In the genomic region with DNA sequence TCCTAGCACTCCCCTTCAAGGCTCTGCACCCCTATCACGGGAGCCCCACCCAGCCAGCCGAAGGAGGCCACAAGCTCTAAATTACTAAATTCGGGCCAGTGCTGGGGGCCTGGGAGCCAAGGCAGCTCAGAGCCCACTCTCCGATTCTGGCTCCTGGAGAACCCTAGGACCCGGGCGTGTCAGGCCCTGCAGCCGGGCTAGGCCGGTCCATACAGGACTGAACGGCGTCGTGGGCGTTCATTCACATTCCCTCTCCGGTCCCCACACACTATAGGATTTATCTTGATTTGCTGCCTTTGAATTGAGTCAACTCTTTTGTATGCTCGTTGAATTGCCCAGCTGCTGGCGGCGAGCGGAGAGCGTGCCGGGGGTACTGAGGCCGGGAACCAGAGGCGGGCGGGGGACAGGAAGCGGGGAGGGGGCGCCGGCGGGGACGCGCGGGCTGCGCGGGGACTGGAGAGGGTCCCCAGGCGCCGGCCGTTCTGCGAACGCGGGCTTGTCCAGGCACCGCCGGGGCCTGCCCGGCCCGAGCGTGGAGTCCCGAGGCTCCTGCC, we compare ENCODE assay signal across 10 cellular contexts. TPM values are rescaled to one million over a fixed set of nuclear protein-coding genes. Genes with fewer than 3 reads are reported as not detected.
DNase-seq lines count a peak whose midpoint lies in the region; ATAC-seq lines count a peak whose summit lies in the region.
"Had no signal": no experiment of that assay in that cellular context is flagged by ENCODE, and none has a peak within 500 bp of the region (broad histone marks: within the 10 kb centered on the region; RNA-seq: fewer than 3 reads in every experiment).

No MANE protein-coding gene starts in this region.

- H2BK120ac ChIP-seq in trophoblast cell (ENCODE audit: insufficient read depth, low read length, poor library complexity) = no peak overlapping the region

- H4K12ac ChIP-seq in trophoblast cell (ENCODE audit: low read depth, low read length) = no peak overlapping the region

- H2BK5ac ChIP-seq in trophoblast cell (ENCODE audit: low read depth, low read length, poor library complexity) = no peak overlapping the region

- no CpG with 5 or more reads among the region's 43 CpGs for WGBS in trophoblast cell (ENCODE audit: extremely low coverage, insufficient coverage, insufficient read length)

- peaks cover 1% of the 10 kb centered on the region for H3K9me3 ChIP-seq in trophoblast cell (ENCODE audit: insufficient read depth, low read depth, low read length)
- H3K9me3 ChIP-seq: thyroid gland had no signal

- peak overlapping the region; percentile 42 for H4K91ac ChIP-seq in trophoblast cell (ENCODE audit: low read depth, low read length)

- no peak overlapping the region for H2BK12ac ChIP-seq in trophoblast cell (ENCODE audit: low read length)

- H3K14ac ChIP-seq in trophoblast cell (ENCODE audit: low read length) = no peak overlapping the region

- intact Hi-C loops in cardiac septum (cut with DNase I) = loop anchor here (5.0 kb wide), 2 partner anchors 43 to 538 kb away; no protein-coding TSS in a partner anchor

- no peak overlapping the region for H3K4me3 ChIP-seq in trophoblast cell (ENCODE audit: low read depth, low read length)

- no peaks in the 10 kb centered on the region for H3K79me2 ChIP-seq in trophoblast cell (ENCODE audit: control insufficient read depth, insufficient read depth, low read length, poor library complexity)

- peaks cover 71% of the 10 kb centered on the region for H3K27me3 ChIP-seq in trophoblast cell (ENCODE audit: insufficient read depth, low read length)

- DNase-seq in DMS153 treated with DMSO at 0.1 percent for 48 hours (lab: John Stamatoyannopoulos, UW; ENCODE audit: unreplicated experiment) (peak; percentile 46), DMS153 (lab: John Stamatoyannopoulos, UW) (no peak), NCI-H69 (lab: John Stamatoyannopoulos, UW) (peak; percentile 32), cardiac septum (ENCODE audit: low spot score) (peak; percentile 54), trophoblast cell (no peak)
- DNase-seq in stimulated activated CD8-positive, alpha-beta memory T cell treated with anti-CD3 and anti-CD28 coated beads, Interleukin-4, amount 100 ng/mL, for 48 hours = no peak
- DNase-seq: thyroid gland had no signal

- no peak overlapping the region for H3K27ac ChIP-seq in trophoblast cell (ENCODE audit: low read depth, low read length)
- H3K27ac ChIP-seq: thyroid gland had no signal

- H3K36me3 ChIP-seq in trophoblast cell (ENCODE audit: control insufficient read depth in 1 of 2, insufficient read depth in 2 of 2, low read length in 2 of 2) = no peaks in the 10 kb centered on the region
- H3K36me3 ChIP-seq: thyroid gland had no signal

- no peaks in the 10 kb centered on the region for H3K79me1 ChIP-seq in trophoblast cell (ENCODE audit: low read length)

- no peak overlapping the region for H4K8ac ChIP-seq in trophoblast cell (ENCODE audit: low read depth, low read length)

- no peak for ATAC-seq in HG02798 (IDR thresholded peaks at IDR 0.05; ENCODE audit: poor library complexity, unreplicated experiment)
- no peak for ATAC-seq in GM21360 (IDR thresholded peaks at IDR 0.05; ENCODE audit: unreplicated experiment)

- H3K4me1 ChIP-seq in trophoblast cell (ENCODE audit: control insufficient read depth in 1 of 2, insufficient read depth in 2 of 2, low read length in 2 of 2) = peaks cover 4 to 6% of the 10 kb centered on the region in 2 experiments

- H3K18ac ChIP-seq in trophoblast cell (ENCODE audit: low read length) = no peak overlapping the region

- no peak overlapping the region for H3K23ac ChIP-seq in trophoblast cell (ENCODE audit: low read length)

- no peak overlapping the region for H2AK5ac ChIP-seq in trophoblast cell (ENCODE audit: low read length)

- no peak overlapping the region for H3K9ac ChIP-seq in trophoblast cell (ENCODE audit: low read length)

- H2AFZ ChIP-seq in trophoblast cell (ENCODE audit: insufficient read depth, low read length, poor library complexity) = no peak overlapping the region

- no peak overlapping the region for H3K4ac ChIP-seq in trophoblast cell (ENCODE audit: low read depth, low read length)

- peak overlapping the region; percentile 43 for H3K4me2 ChIP-seq in trophoblast cell (ENCODE audit: low read length)

RNA-seq across cellular contexts. Expression of a gene that starts 1.1 kb away (rescaled TPM):
- total RNA-seq in cardiac septum = 7.4 TPM
- 0.68 and 0.78 TPM in 2 replicates for polyA plus RNA-seq in trophoblast cell (2013)
- total RNA-seq: OCI-LY7 had no signal

Comparison
In these comparisons a context has a peak if more than half of its experiments do, and no peak if none do; other contexts are left out.
1. DNase-seq: peak in DMS153 treated with DMSO at 0.1 percent for 48 hours (single experiment), NCI-H69 (single experiment) and cardiac septum (single experiment); none in DMS153 (single experiment), trophoblast cell (0 of 2) and stimulated activated CD8-positive, alpha-beta memory T cell treated with anti-CD3 and anti-CD28 coated beads, Interleukin-4, amount 100 ng/mL, for 48 hours (single experiment).